Comparison of ENCODE assay signal across 12 cellular contexts in genomic region chr11:72970557-72971118, GRCh38.
DNase-seq lines count a peak whose midpoint lies in the region; ATAC-seq, FAIRE-seq and TF ChIP-seq lines count a peak whose summit lies in the region.
"Had no signal": no experiment of that assay in that cellular context is flagged by ENCODE, and none has a peak within 500 bp of the region (broad histone marks: within the 10 kb centered on the region; RNA-seq: fewer than 3 reads in every experiment).

No MANE protein-coding gene starts in this region.

- no peak overlapping the region for H3K9ac ChIP-seq in GM23248
- H3K9ac ChIP-seq in mesenchymal stem cell (ENCODE audit: low read length) = peak overlapping the region; percentile 60

- POLR2A ChIA-PET in CD8-positive, alpha-beta T cell (lab: Charles Lee) = interaction anchor here (1.2 kb wide), 1 partner anchor 11 kb away, joined by 3 read pairs; no protein-coding TSS in a partner anchor
- POLR2A ChIA-PET in activated CD8-positive, alpha-beta T cell treated with anti-CD3 and anti-CD28 coated beads for 36 hours (lab: Charles Lee) = interaction anchor here (0.7 to 1.5 kb wide), 3 partner anchors 91 to 552 kb away, joined by 3 to 5 read pairs (median 4); partner anchors contain the start of gene FCHSD2

- CTCF ChIA-PET in CD8-positive, alpha-beta T cell (lab: Charles Lee) = no interaction called here
- CTCF ChIA-PET in activated CD8-positive, alpha-beta T cell treated with anti-CD3 and anti-CD28 coated beads for 36 hours (lab: Charles Lee) = interaction anchor here (0.5 to 1.2 kb wide), 2 partner anchors 13 to 85 kb away, joined by 3 read pairs; no protein-coding TSS in a partner anchor

- peaks cover 38% of the 10 kb centered on the region for H3K36me3 Mint-ChIP-seq in CD8-positive, alpha-beta T cell
- peaks cover 8% of the 10 kb centered on the region for H3K36me3 Mint-ChIP-seq in activated CD8-positive, alpha-beta T cell treated with anti-CD3 and anti-CD28 coated beads for 36 hours (ENCODE audit: low read depth)

- H3K4me3 ChIP-seq in CD8-positive, alpha-beta T cell (ENCODE audit: low read depth, low read length) = no peak overlapping the region
- no peak overlapping the region; the same call in 1 of the 2 replicates for H3K4me3 ChIP-seq in GM23248
- H3K4me3 ChIP-seq in mesenchymal stem cell (ENCODE audit: insufficient read depth in 1 of 2, low read depth in 1 of 2, low read length in 2 of 2) = no peak overlapping the region
- H3K4me3 ChIP-seq: gastrocnemius medialis had no signal

- H4K20me1 ChIP-seq in GM23248 (ENCODE audit: insufficient read depth) = no peaks in the 10 kb centered on the region

- peaks cover 4% of the 10 kb centered on the region for H3K9me3 Mint-ChIP-seq in CD8-positive, alpha-beta T cell
- peaks cover 2% of the 10 kb centered on the region for H3K9me3 Mint-ChIP-seq in activated CD8-positive, alpha-beta T cell treated with anti-CD3 and anti-CD28 coated beads for 36 hours
- H3K9me3 Mint-ChIP-seq: activated naive CD4-positive, alpha-beta T cell treated with anti-CD3 and anti-CD28 coated beads, Interleukin-2, amount 50 U/mL, for 24 hours had no signal

- H3K27me3 Mint-ChIP-seq in CD8-positive, alpha-beta T cell (ENCODE audit: low read depth) = no peaks in the 10 kb centered on the region
- no peaks in the 10 kb centered on the region for H3K27me3 Mint-ChIP-seq in activated CD8-positive, alpha-beta T cell treated with anti-CD3 and anti-CD28 coated beads for 36 hours
- H3K27me3 Mint-ChIP-seq: activated naive CD4-positive, alpha-beta T cell treated with anti-CD3 and anti-CD28 coated beads, Interleukin-2, amount 50 U/mL, for 24 hours had no signal

- no peaks in the 10 kb centered on the region for H3K36me3 ChIP-seq in CD8-positive, alpha-beta T cell (ENCODE audit: insufficient read depth, low read length)
- H3K36me3 ChIP-seq in GM23248 (ENCODE audit: low read depth) (no peaks in the 10 kb centered on the region), mesenchymal stem cell (ENCODE audit: control insufficient read depth in 1 of 2, insufficient read depth in 2 of 2, low read depth in 1 of 2, low read length in 2 of 2) (no peaks in the 10 kb centered on the region)
- H3K36me3 ChIP-seq: gastrocnemius medialis had no signal

- no peak overlapping the region for H3K4ac ChIP-seq in mesenchymal stem cell (ENCODE audit: low read depth in 1 of 2, low read length in 2 of 2)

- no peak overlapping the region for H2BK5ac ChIP-seq in mesenchymal stem cell (ENCODE audit: low read depth, low read length, poor library complexity, severe bottlenecking)

- no peak overlapping the region for H2BK12ac ChIP-seq in mesenchymal stem cell (ENCODE audit: low read length in 2 of 2)

- H3K18ac ChIP-seq in mesenchymal stem cell (ENCODE audit: low read depth in 1 of 2, low read length in 2 of 2) = peak overlapping the region in 1 of 2 experiments; percentile 52

- no peak overlapping the region for H3K23ac ChIP-seq in mesenchymal stem cell (ENCODE audit: low read length in 2 of 2)

- peaks cover 59% of the 10 kb centered on the region for H3F3A ChIP-seq in GM23248 (ENCODE audit: insufficient read depth)

- no peaks in the 10 kb centered on the region for H3K9me2 ChIP-seq in GM23248 (ENCODE audit: insufficient read depth)

- intact Hi-C loops in CD8-positive, alpha-beta T cell (cut with DNase I, micrococcal nuclease) = loop anchor here in 1 of 2 experiments (10.0 kb wide), 1 partner anchor 54 kb away; no protein-coding TSS in a partner anchor
- intact Hi-C loops in activated CD8-positive, alpha-beta T cell treated with anti-CD3 and anti-CD28 coated beads for 36 hours (cut with micrococcal nuclease) = no loop called here

- peak overlapping the region; percentile 58 for H3K27ac Mint-ChIP-seq in CD8-positive, alpha-beta T cell
- H3K27ac Mint-ChIP-seq in activated CD8-positive, alpha-beta T cell treated with anti-CD3 and anti-CD28 coated beads for 36 hours = peak overlapping the region; percentile 79

- H4K91ac ChIP-seq in mesenchymal stem cell (ENCODE audit: low read length) = no peak overlapping the region

- in situ Hi-C loops in GM23248 (cut with MboI) = no loop called here

- ATAC-seq in CD8-positive, alpha-beta T cell = no peak
- ATAC-seq in activated CD8-positive, alpha-beta T cell treated with anti-CD3 and anti-CD28 coated beads for 36 hours = peak; percentile 25
- no peak for ATAC-seq in GM21526 (IDR thresholded peaks at IDR 0.05; ENCODE audit: low FRiP score, unreplicated experiment)
- ATAC-seq in GM21515 (IDR thresholded peaks at IDR 0.05; ENCODE audit: unreplicated experiment) = no peak
- ATAC-seq: Panc1 had no signal

- peaks cover 25% of the 10 kb centered on the region for H3K4me1 Mint-ChIP-seq in CD8-positive, alpha-beta T cell (ENCODE audit: low read depth)
- peaks cover 42% of the 10 kb centered on the region for H3K4me1 Mint-ChIP-seq in activated CD8-positive, alpha-beta T cell treated with anti-CD3 and anti-CD28 coated beads for 36 hours (ENCODE audit: low read depth)

- H2BK120ac ChIP-seq in mesenchymal stem cell (ENCODE audit: low read depth, low read length) = no peak overlapping the region

- H2AFZ ChIP-seq in GM23248 = no peak overlapping the region
- H2AFZ ChIP-seq in mesenchymal stem cell (ENCODE audit: low read depth, low read length) = no peak overlapping the region

- H3K9me3 ChIP-seq in CD8-positive, alpha-beta T cell (ENCODE audit: low read length) = no peaks in the 10 kb centered on the region
- H3K9me3 ChIP-seq in GM23248 (ENCODE audit: low read depth) (no peaks in the 10 kb centered on the region), mesenchymal stem cell (ENCODE audit: control insufficient read depth, low read length) (no peaks in the 10 kb centered on the region)
- H3K9me3 ChIP-seq: gastrocnemius medialis had no signal

- no peak for TF ChIP-seq CTCF in CD8-positive, alpha-beta T cell (IDR thresholded peaks at IDR 0.05)
- TF ChIP-seq CTCF in activated CD8-positive, alpha-beta T cell treated with anti-CD3 and anti-CD28 coated beads for 36 hours (IDR thresholded peaks at IDR 0.05) = no peak
- TF ChIP-seq CTCF in D721Med (IDR thresholded peaks at IDR 0.05; ENCODE audit: insufficient read depth, missing control alignments) = no peak

- no peak overlapping the region for H3K14ac ChIP-seq in mesenchymal stem cell (ENCODE audit: low read length in 2 of 2)

- H3K4me3 Mint-ChIP-seq in CD8-positive, alpha-beta T cell = no peak overlapping the region
- H3K4me3 Mint-ChIP-seq in activated CD8-positive, alpha-beta T cell treated with anti-CD3 and anti-CD28 coated beads for 36 hours = peak overlapping the region; percentile 16
- H3K4me3 Mint-ChIP-seq: activated naive CD4-positive, alpha-beta T cell treated with anti-CD3 and anti-CD28 coated beads, Interleukin-2, amount 50 U/mL, for 24 hours had no signal

- H3K79me1 ChIP-seq in mesenchymal stem cell (replicated peaks; ENCODE audit: low read length, poor library complexity, severe bottlenecking) = peaks cover 12% of the 10 kb centered on the region

- peak overlapping the region; percentile 23 for H2BK15ac ChIP-seq in mesenchymal stem cell (ENCODE audit: low read depth, poor library complexity, severe bottlenecking)

- no peaks in the 10 kb centered on the region for H3K79me2 ChIP-seq in GM23248 (ENCODE audit: insufficient read depth)

- H3K4me1 ChIP-seq in CD8-positive, alpha-beta T cell (ENCODE audit: insufficient read depth, low read length) = peaks cover 4% of the 10 kb centered on the region
- H3K4me1 ChIP-seq in GM23248 (ENCODE audit: insufficient read depth) = peaks cover 60% of the 10 kb centered on the region
- H3K4me1 ChIP-seq in mesenchymal stem cell (ENCODE audit: control insufficient read depth, insufficient read depth, low read depth, low read length) = no peaks in the 10 kb centered on the region

- DNase-seq in CD8-positive, alpha-beta T cell = no peak
- DNase-seq in GM23248 = no peak
- DNase-seq in activated CD8-positive, alpha-beta T cell treated with anti-CD3 and anti-CD28 coated beads for 36 hours = peak; percentile 69
- no peak for DNase-seq in mesenchymal stem cell
- no peak for DNase-seq in RKO (ENCODE audit: low spot score)
- no peak for DNase-seq in D721Med (ENCODE audit: insufficient read length, low spot score)
- DNase-seq: gastrocnemius medialis had no signal

- H2AK5ac ChIP-seq in mesenchymal stem cell (ENCODE audit: low read length, severe bottlenecking) = no peak overlapping the region

- WGBS in GM23248 (ENCODE audit: low coverage in 1 of 2, low lambda C conversion rate in 2 of 2, missing lambda C conversion rate in 2 of 2), 2 experiments = 90 to 94% methylated on average over 6 of the region's 6 CpGs
- 88% methylated on average over 6 of the region's 6 CpGs for WGBS in mesenchymal stem cell

- no peak overlapping the region for H3K27ac ChIP-seq in CD8-positive, alpha-beta T cell (ENCODE audit: low read depth, low read length)
- H3K27ac ChIP-seq in GM23248 (peak overlapping the region; percentile 58), mesenchymal stem cell (ENCODE audit: low read length, poor library complexity, severe bottlenecking) (no peak overlapping the region)

- H4K8ac ChIP-seq in mesenchymal stem cell (ENCODE audit: low read length) = no peak overlapping the region

- no peaks in the 10 kb centered on the region for H3K27me3 ChIP-seq in CD8-positive, alpha-beta T cell (ENCODE audit: insufficient read depth, low read length)
- H3K27me3 ChIP-seq in GM23248 (replicated peaks; ENCODE audit: insufficient read depth) = no peaks in the 10 kb centered on the region
- H3K27me3 ChIP-seq in mesenchymal stem cell (ENCODE audit: control insufficient read depth in 1 of 2, insufficient read depth in 1 of 2, low read length in 2 of 2) = no peaks in the 10 kb centered on the region
- H3K27me3 ChIP-seq: gastrocnemius medialis had no signal

- no peak for FAIRE-seq in D721Med (lab: Jason Lieb, UNC)
- FAIRE-seq: TTC549 had no signal

- H3K4me2 ChIP-seq in GM23248 (ENCODE audit: unreplicated experiment) = peak overlapping the region; percentile 42
- no peak overlapping the region for H3K4me2 ChIP-seq in mesenchymal stem cell (ENCODE audit: low read length, poor library complexity, severe bottlenecking)
